In the genomic region with DNA sequence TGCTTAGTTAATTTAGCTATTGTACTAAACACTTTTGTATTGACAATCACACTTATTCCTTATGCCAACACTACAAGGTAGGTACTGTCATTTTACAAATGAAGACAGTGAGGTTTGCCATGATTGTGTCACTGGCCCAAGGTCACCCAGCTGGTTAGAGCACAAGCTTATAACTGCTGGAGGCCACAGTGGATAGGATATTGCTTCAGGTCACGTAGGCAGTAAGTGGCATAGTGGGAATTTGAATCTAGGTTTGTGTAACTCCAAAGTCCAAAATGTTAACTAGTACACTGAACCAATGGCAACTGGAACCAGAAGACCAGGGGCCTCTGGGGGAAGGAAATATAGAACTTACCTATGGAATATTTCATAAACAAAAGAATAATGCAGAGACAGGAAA, we compare ENCODE assay signal across 18 cellular contexts. TPM values are rescaled to one million over a fixed set of nuclear protein-coding genes. Genes with fewer than 3 reads are reported as not detected.
DNase-seq lines count a peak whose midpoint lies in the region; ATAC-seq, FAIRE-seq and TF ChIP-seq lines count a peak whose summit lies in the region.
"Had no signal": no experiment of that assay in that cellular context is flagged by ENCODE, and none has a peak within 500 bp of the region (broad histone marks: within the 10 kb centered on the region; RNA-seq: fewer than 3 reads in every experiment).

No MANE protein-coding gene starts in this region.

- H3K27ac ChIP-seq in GM23338 (ENCODE audit: low read depth) (no peak overlapping the region), esophagus muscularis mucosa (replicated peaks in 1 of 4) (no peak overlapping the region), HepG2 (ENCODE audit: extremely low read length, insufficient read depth, low read length) (no peak overlapping the region)
- H3K27ac ChIP-seq: BLaER1, HL-60 had no signal

- in situ Hi-C loops in HepG2 (cut with HindIII; ENCODE audit: extremely low pct_ligation_motif_present, low pct_unique_long_range_greater_than_20kb), result no loop called here

- peaks cover 39% of the 10 kb centered on the region for H3K4me1 Mint-ChIP-seq in GM23338
- H3K4me1 Mint-ChIP-seq: CD14-positive monocyte; CD4-positive, alpha-beta memory T cell had no signal

- no TSS peak for BruUV-seq in HepG2 (replicated peaks; lab: Mats Ljungman, UMichigan)

- H3K9me3 ChIP-seq in esophagus muscularis mucosa, result no peaks in the 10 kb centered on the region
- H3K9me3 ChIP-seq in HepG2 (ENCODE audit: low read length), result no peaks in the 10 kb centered on the region

- ATAC-seq in GM23338 (no peak), HepG2 (peak; percentile 91)
- ATAC-seq: K562 had no signal

- no peaks in the 10 kb centered on the region for H3K36me3 Mint-ChIP-seq in GM23338 (ENCODE audit: low read depth)
- H3K36me3 Mint-ChIP-seq: CD4-positive, alpha-beta memory T cell had no signal

- H3K9me2 ChIP-seq in GM23338 (ENCODE audit: insufficient read depth), result no peaks in the 10 kb centered on the region

- TF ChIP-seq EP300 in esophagus muscularis mucosa (IDR thresholded peaks at IDR 0.05), result no peak
- TF ChIP-seq EP300 in HepG2 (IDR thresholded peaks at IDR 0.05; ENCODE audit: low read depth in 2 of 2, low read length in 2 of 2), result 0 out of 4 replicates have a peak, but pooled peaks of 1 of the 2 experiments have one; percentile 20
- TF ChIP-seq EP300 in HepG2 (CRISPR knock-in tag; IDR thresholded peaks at IDR 0.05; ENCODE audit: borderline replicate concordance), result no peak

- no peak for DNase-seq in GM23338 (ENCODE audit: low spot score)
- DNase-seq in esophagus muscularis mucosa (ENCODE audit: extremely low spot score), result peak; percentile 79
- peak; percentile 57 for DNase-seq in HepG2 (ENCODE audit: low spot score)
- DNase-seq in NCI-H2029 treated with DMSO at 0.1 percent for 48 hours (lab: John Stamatoyannopoulos, UW), result no peak
- no peak for DNase-seq in GOT3 (lab: John Stamatoyannopoulos, UW)
- no peak for DNase-seq in GM03348 (ENCODE audit: low spot score)
- no peak for DNase-seq in DMS79 (lab: John Stamatoyannopoulos, UW)
- DNase-seq: 8988T; Calu3; CD4-positive, alpha-beta memory T cell; HCEC 1CT; IMR-90 had no signal

- H3K27me3 ChIP-seq in GM23338 (ENCODE audit: insufficient read depth) (peaks cover 43% of the 10 kb centered on the region), esophagus muscularis mucosa (peaks cover 0 to 32% (median 3%) of the 10 kb centered on the region in 4 donors), HepG2 (ENCODE audit: control insufficient read depth in 1 of 2, insufficient read depth in 2 of 2, low read length in 2 of 2) (peaks cover 0 to 39% of the 10 kb centered on the region in 2 experiments)

- no peak for TF ChIP-seq RAD21 in HepG2 (CRISPR knock-in tag; IDR thresholded peaks at IDR 0.05)

- no peaks in the 10 kb centered on the region for H3K79me2 ChIP-seq in GM23338 (replicated peaks; ENCODE audit: insufficient read depth)
- no peaks in the 10 kb centered on the region for H3K79me2 ChIP-seq in HepG2 (ENCODE audit: insufficient read depth, low read length)

- H3K4me3 Mint-ChIP-seq in GM23338, result no peak overlapping the region
- H3K4me3 Mint-ChIP-seq: CD4-positive, alpha-beta memory T cell had no signal

- WGBS in esophagus muscularis mucosa, result 100% methylated on average over 1 of the region's 1 CpG
- WGBS in HepG2 (ENCODE audit: low lambda C conversion rate), result 6% methylated on average over 1 of the region's 1 CpG

- intact Hi-C loops in esophagus muscularis mucosa (cut with DNase I) (no loop called here), HepG2 (cut with micrococcal nuclease; ENCODE audit: unreplicated experiment) (no loop called here)

- H3K4me2 ChIP-seq in GM23338 (peak overlapping the region; percentile 2), HepG2 (ENCODE audit: low read depth, low read length) (0 out of 2 replicates have a peak overlapping the region, but pooled peaks have one; percentile 8)
- H3K4me2 ChIP-seq: BLaER1 had no signal

- H3K4me1 ChIP-seq in GM23338 (ENCODE audit: insufficient read depth), result peaks cover 43% of the 10 kb centered on the region
- no peaks in the 10 kb centered on the region for H3K4me1 ChIP-seq in esophagus muscularis mucosa
- H3K4me1 ChIP-seq in HepG2 (ENCODE audit: insufficient read depth, low read length), result peaks cover 30% of the 10 kb centered on the region
- H3K4me1 ChIP-seq: BLaER1 had no signal

- H3K27ac Mint-ChIP-seq in GM23338, result no peak overlapping the region
- H3K27ac Mint-ChIP-seq: CD14-positive monocyte; CD4-positive, alpha-beta memory T cell had no signal

- H3F3A ChIP-seq in GM23338 (replicated peaks; ENCODE audit: low read depth), result peaks cover 20% of the 10 kb centered on the region

- no peak overlapping the region for H3K9ac ChIP-seq in HepG2 (ENCODE audit: insufficient read depth, low read depth, low read length)
- H3K9ac ChIP-seq: BLaER1 had no signal

- H3K36me3 ChIP-seq in GM23338 (ENCODE audit: insufficient read depth), result no peaks in the 10 kb centered on the region
- no peaks in the 10 kb centered on the region for H3K36me3 ChIP-seq in esophagus muscularis mucosa
- H3K36me3 ChIP-seq in HepG2 (replicated peaks in 1 of 2; ENCODE audit: control insufficient read depth in 1 of 2, insufficient read depth in 2 of 2, low read length in 2 of 2), result no peaks in the 10 kb centered on the region
- H3K36me3 ChIP-seq: BLaER1 had no signal

- no peak for TF ChIP-seq CTCF in GM23338 (conservative IDR thresholded peaks at IDR 0.05; ENCODE audit: low read depth in 2 of 2)
- TF ChIP-seq CTCF in esophagus muscularis mucosa (IDR thresholded peaks at IDR 0.05), result no peak
- TF ChIP-seq CTCF in HepG2 (CRISPR knock-in tag; IDR thresholded peaks at IDR 0.05), result no peak

- POLR2A ChIA-PET in HepG2 (lab: Yijun Ruan, JAX), result no interaction called here

- H4K20me1 ChIP-seq in GM23338 (replicated peaks; ENCODE audit: insufficient read depth) (no peaks in the 10 kb centered on the region), HepG2 (ENCODE audit: insufficient read depth, low read length) (no peaks in the 10 kb centered on the region)

- TF ChIP-seq POLR2A in esophagus muscularis mucosa (IDR thresholded peaks at IDR 0.05; ENCODE audit: low read depth), result no peak
- no peak for TF ChIP-seq POLR2A in HepG2 (IDR thresholded peaks at IDR 0.05; ENCODE audit: insufficient read depth in 1 of 2, low read depth in 2 of 2, low read length in 2 of 2)

- H3K27me3 Mint-ChIP-seq in GM23338 (ENCODE audit: insufficient read depth, low read depth, poor library complexity), result peaks cover 37% of the 10 kb centered on the region

- no peak for FAIRE-seq in HepG2 (lab: Jason Lieb, UNC)
- FAIRE-seq: G401.6, GM12892, K562 had no signal

- no peaks in the 10 kb centered on the region for H3K9me3 Mint-ChIP-seq in GM23338

- CTCF ChIA-PET in HepG2 (lab: Yijun Ruan, JAX; ENCODE audit: low intra/inter-chr PET ratio, low total read pairs), result no interaction called here

- H2AFZ ChIP-seq in GM23338 (no peak overlapping the region), HepG2 (ENCODE audit: low read length) (no peak overlapping the region)

- no peak overlapping the region for H3K4me3 ChIP-seq in GM23338
- H3K4me3 ChIP-seq in esophagus muscularis mucosa, result no peak overlapping the region
- H3K4me3 ChIP-seq in HepG2 (replicated peaks in 1 of 3; ENCODE audit: insufficient read depth in 1 of 3, low read depth in 2 of 3, low read length in 3 of 3), result no peak overlapping the region
- H3K4me3 ChIP-seq: BLaER1, K562 had no signal

TF ChIP-seq in GM23338, 12 proteins besides CTCF, POLR2A, EP300 and RAD21 (continues in another document):
- TF ChIP-seq EZH2 (IDR thresholded peaks at IDR 0.05; ENCODE audit: low read depth, unreplicated experiment), result no peak
- no peak for TF ChIP-seq EZH2phosphoT487 (IDR thresholded peaks at IDR 0.05; ENCODE audit: unreplicated experiment)
- TF ChIP-seq NANOG (IDR thresholded peaks at IDR 0.05; ENCODE audit: borderline replicate concordance), result no peak

TF ChIP-seq in HepG2, 621 proteins besides CTCF, POLR2A, EP300 and RAD21 (continues in another document):
- TF ChIP-seq MBD4 (IDR thresholded peaks at IDR 0.05; ENCODE audit: borderline replicate concordance, low read length) (no peak), KAT8 (CRISPR knock-in tag; IDR thresholded peaks at IDR 0.05) (0 out of 2 replicates have a peak, but pooled peaks have one; percentile 26), HOXA3 (CRISPR knock-in tag; IDR thresholded peaks at IDR 0.05) (peak; percentile 36; the same call in 1 of the 2 replicates), MIER3 (CRISPR knock-in tag; IDR thresholded peaks at IDR 0.05; ENCODE audit: borderline replicate concordance) (0 out of 2 replicates have a peak, but pooled peaks have one; percentile 22), CEBPG (CRISPR knock-in tag; IDR thresholded peaks at IDR 0.05) (peak; percentile 78)

RNA-seq across cellular contexts. Expression of a gene that starts 21.1 kb away (rescaled TPM):
- 0.35 and 0.52 TPM in 2 replicates for total RNA-seq in GM23338 (2014; rRNA removed; shearing (Covaris generic))
- polyA plus RNA-seq in GM23338 (2016; fragmentation: Nextera tagmentation; extraction: Ambion mirVana), result 0.99 and 1.0 TPM in 2 replicates
- 10 to 100 TPM; 17.4 to 48.6 (median 34.0) TPM for total RNA-seq in esophagus muscularis mucosa
- not detected in 2 replicates for total RNA-seq in HepG2 (2016; rRNA removed; fragmentation: Illumina TruSeq; extraction: Trizol)
- not detected in 2 replicates for total RNA-seq in HepG2 (2016; cell fraction: cytosol; rRNA removed; fragmentation: Illumina TruSeq; extraction: Trizol; ENCODE audit: low read depth)
- total RNA-seq in HepG2 (2016; cell fraction: insoluble cytoplasmic fraction; rRNA removed; fragmentation: Illumina TruSeq; extraction: Trizol), result not detected in 2 replicates
- not detected in 2 replicates for total RNA-seq in HepG2 (2016; cell fraction: membrane; rRNA removed; fragmentation: Illumina TruSeq; extraction: Trizol)
- not detected in 2 replicates for total RNA-seq in HepG2 (2016; cell fraction: nucleus; rRNA removed; fragmentation: Illumina TruSeq; extraction: Trizol)
- polyA plus RNA-seq in HepG2 (2011; rRNA removed), result not detected in 2 replicates
- not detected in 2 replicates for polyA plus RNA-seq in HepG2 (2011; cell fraction: cytosol; rRNA removed)
- polyA plus RNA-seq in HepG2 (2011; cell fraction: nucleus; rRNA removed), result not detected in 2 replicates
- not detected in 2 replicates for polyA plus RNA-seq in HepG2 (2012)
- polyA plus RNA-seq in HepG2 (2016; cell fraction: cytosol; fragmentation: Illumina TruSeq; extraction: Trizol; ENCODE audit: low read depth), result not detected in 2 replicates
- not detected in 2 replicates for polyA plus RNA-seq in HepG2 (2016; cell fraction: insoluble cytoplasmic fraction; fragmentation: Illumina TruSeq; extraction: Trizol; ENCODE audit: low read depth)
- not detected in 2 replicates for polyA plus RNA-seq in HepG2 (2016; cell fraction: membrane; fragmentation: Illumina TruSeq; extraction: Trizol; ENCODE audit: low read depth)
- not detected in 2 replicates for polyA plus RNA-seq in HepG2 (2016; cell fraction: nucleus; fragmentation: Illumina TruSeq; extraction: Trizol; ENCODE audit: insufficient read depth, low read depth)
- 7.3 TPM in 1 of 2 replicates, not detected in the other for polyA minus RNA-seq in HepG2 (2011; rRNA and poly(A)+ RNA removed; ENCODE audit: low replicate concordance)
- polyA minus RNA-seq in HepG2 (2011; cell fraction: cytosol; rRNA and poly(A)+ RNA removed), result not detected in 2 replicates
- polyA minus RNA-seq in HepG2 (2011; cell fraction: nucleus; rRNA and poly(A)+ RNA removed), result not detected in 2 replicates
- total RNA-seq: Calu3; CD4-positive, alpha-beta memory T cell; K562 had no signal
- polyA plus RNA-seq: CD14-positive monocyte; CD4-positive, alpha-beta memory T cell had no signal

Comparison
In these comparisons a context has a peak if more than half of its experiments do, and no peak if none do; other contexts are left out.
1. DNase-seq: peak in esophagus muscularis mucosa (single experiment) and HepG2 (single experiment); none in GM23338 (single experiment), NCI-H2029 treated with DMSO at 0.1 percent for 48 hours (single experiment), GOT3 (single experiment), GM03348 (single experiment) and DMS79 (single experiment).
2. RNA of a gene that starts 21.1 kb away (total RNA-seq): 17.4 to 48.6 TPM in esophagus muscularis mucosa; 0.35 to 0.52 TPM in GM23338 and not detected in HepG2; every median in the first group is over 10 times any median in the second.